ENCODE assay signal across 20 cellular contexts in genomic region chr19:50036905-50037304, GRCh38. TPM values are rescaled to one million over a fixed set of nuclear protein-coding genes. Genes with fewer than 3 reads are reported as not detected.
DNase-seq lines count a peak whose midpoint lies in the region; ATAC-seq, FAIRE-seq and TF ChIP-seq lines count a peak whose summit lies in the region.
"Had no signal": no experiment of that assay in that cellular context is flagged by ENCODE, and none has a peak within 500 bp of the region (broad histone marks: within the 10 kb centered on the region; RNA-seq: fewer than 3 reads in every experiment).

No MANE protein-coding gene starts in this region.

- H3K4me2 ChIP-seq in mesendoderm (ENCODE audit: low read length): no peak overlapping the region
- H3K4me2 ChIP-seq: A549 had no signal

- TF ChIP-seq CTCF in RWPE1 (conservative IDR thresholded peaks at IDR 0.05; ENCODE audit: low read depth) (no peak), bronchial epithelial cell (IDR thresholded peaks at IDR 0.05; ENCODE audit: insufficient read depth, low read length, severe bottlenecking) (no peak)

- H3K9me3 Mint-ChIP-seq in effector memory CD8-positive, alpha-beta T cell: no peaks in the 10 kb centered on the region
- H3K9me3 Mint-ChIP-seq: CD8-positive, alpha-beta memory T cell had no signal

- ATAC-seq in esophagus mucosa (peak; percentile 94), HG03442 (IDR thresholded peaks at IDR 0.05; ENCODE audit: unreplicated experiment) (no peak)
- no peak for ATAC-seq in effector memory CD8-positive, alpha-beta T cell (replicated peaks)
- ATAC-seq: A549, HCT116 had no signal

- no peaks in the 10 kb centered on the region for H3K4me1 ChIP-seq in mesendoderm (ENCODE audit: control insufficient read depth, low read depth, low read length)
- H3K4me1 ChIP-seq: A549 had no signal

- H3K27ac Mint-ChIP-seq in effector memory CD8-positive, alpha-beta T cell: no peak overlapping the region
- H3K27ac Mint-ChIP-seq: CD14-positive monocyte had no signal

- H3K4ac ChIP-seq in mesendoderm (ENCODE audit: low read depth, low read length): no peak overlapping the region

- CTCF ChIA-PET in RWPE1 (lab: Yijun Ruan, JAX): no interaction called here

- FAIRE-seq in bronchial epithelial cell (lab: Jason Lieb, UNC): no peak
- FAIRE-seq: A549, GM12892, GM19239, H54 had no signal

- H3K4me3 ChIP-seq in bronchial epithelial cell (ENCODE audit: low read depth, low read length) (no peak overlapping the region), mesendoderm (ENCODE audit: low read length) (no peak overlapping the region)
- H3K4me3 ChIP-seq: A549, GM23248 had no signal

- H3K36me3 ChIP-seq in bronchial epithelial cell (ENCODE audit: control insufficient read depth, insufficient read depth, low read length) (peaks cover 27% of the 10 kb centered on the region), mesendoderm (ENCODE audit: control insufficient read depth, insufficient read depth, low read length) (peaks cover 27% of the 10 kb centered on the region)

- peaks cover 31% of the 10 kb centered on the region for H3K36me3 Mint-ChIP-seq in effector memory CD8-positive, alpha-beta T cell (ENCODE audit: insufficient read depth)

- H2BK5ac ChIP-seq in mesendoderm (ENCODE audit: low read length): no peak overlapping the region

- H2AK5ac ChIP-seq in mesendoderm (ENCODE audit: low read length): no peak overlapping the region

- peak; percentile 41 for DNase-seq in RWPE1 (ENCODE audit: low spot score)
- peak; percentile 71 for DNase-seq in bronchial epithelial cell (ENCODE audit: low read depth)
- peak; percentile 39 for DNase-seq in renal cortical epithelial cell (ENCODE audit: low read depth)
- no peak for DNase-seq in effector memory CD8-positive, alpha-beta T cell
- no peak for DNase-seq in activated CD4-positive, alpha-beta T cell treated with anti-CD3 and anti-CD28 coated beads, Interleukin-2, amount 50 U/mL, for 4 hours
- no peak for DNase-seq in mesendoderm
- DNase-seq: Caco-2; CD8-positive, alpha-beta memory T cell; DND-41; GDM1; GM23248 had no signal

- no peak overlapping the region for H2BK120ac ChIP-seq in mesendoderm (ENCODE audit: low read depth, low read length)

- H3K27me3 ChIP-seq in bronchial epithelial cell (ENCODE audit: control insufficient read depth, insufficient read depth, low read length) (no peaks in the 10 kb centered on the region), mesendoderm (ENCODE audit: insufficient read depth, low read length, poor library complexity) (no peaks in the 10 kb centered on the region)

- H3K56ac ChIP-seq in mesendoderm (ENCODE audit: low read length): no peak overlapping the region

- no peak overlapping the region for H3K18ac ChIP-seq in mesendoderm (ENCODE audit: low read length)

- peaks cover 3 to 9% of the 10 kb centered on the region in 2 donors for H3K4me1 Mint-ChIP-seq in effector memory CD8-positive, alpha-beta T cell (ENCODE audit: low read depth in 2 of 2)
- H3K4me1 Mint-ChIP-seq: CD14-positive monocyte had no signal

- H3K23ac ChIP-seq in mesendoderm (ENCODE audit: low read length): no peak overlapping the region

- POLR2A ChIA-PET in RWPE1 (lab: Yijun Ruan, JAX; ENCODE audit: low non-redundant PET): no interaction called here

- no peaks in the 10 kb centered on the region for H3K27me3 Mint-ChIP-seq in effector memory CD8-positive, alpha-beta T cell
- H3K27me3 Mint-ChIP-seq: CD8-positive, alpha-beta memory T cell had no signal

- H2BK15ac ChIP-seq in mesendoderm (replicated peaks; ENCODE audit: low read depth): no peak overlapping the region

- WGBS in mesendoderm (ENCODE audit: extremely low coverage, insufficient coverage, low lambda C conversion rate): no CpG with 5 or more reads among the region's 3 CpGs

- no peaks in the 10 kb centered on the region for H3K79me2 ChIP-seq in mesendoderm (ENCODE audit: control insufficient read depth, insufficient read depth, low read length)

- peaks cover 7% of the 10 kb centered on the region for H3K79me1 ChIP-seq in mesendoderm (ENCODE audit: low read length)

- no peak overlapping the region for H4K8ac ChIP-seq in mesendoderm (ENCODE audit: low read depth, low read length)

- no peak overlapping the region for H3K9ac ChIP-seq in mesendoderm (ENCODE audit: low read length)
- H3K9ac ChIP-seq: GM23248 had no signal

- H3K27ac ChIP-seq in RWPE1: no peak overlapping the region
- H3K27ac ChIP-seq in mesendoderm (ENCODE audit: low read depth, low read length): no peak overlapping the region
- H3K27ac ChIP-seq: A549, GM23248, HL-60 had no signal

- no peak overlapping the region for H3K4me3 Mint-ChIP-seq in effector memory CD8-positive, alpha-beta T cell
- H3K4me3 Mint-ChIP-seq: CD14-positive monocyte; CD8-positive, alpha-beta memory T cell had no signal

- no peak overlapping the region for H4K5ac ChIP-seq in mesendoderm (ENCODE audit: low read length)

RNA-seq across cellular contexts. Expression of gene ZNF473, which starts 11.1 kb away (rescaled TPM):
- 9.9 and 13.7 TPM in 2 replicates for total RNA-seq in bronchial epithelial cell
- 6.7 TPM for total RNA-seq in esophagus mucosa
- total RNA-seq in renal cortical epithelial cell: 9.0 and 16.1 TPM in 2 replicates
- polyA plus RNA-seq in mesendoderm (2013, experiment 1 of 2): 5.3 TPM
- 5.4 TPM for polyA plus RNA-seq in mesendoderm (2013, experiment 2 of 2)

RNA-seq across cellular contexts. Expression of gene VRK3, which starts 11.7 kb away (rescaled TPM):
- total RNA-seq in bronchial epithelial cell (14.5 and 17.7 TPM in 2 replicates), esophagus mucosa (20.3 TPM), renal cortical epithelial cell (19.8 and 32.9 TPM in 2 replicates)
- 15.1 TPM for polyA plus RNA-seq in mesendoderm (2013, experiment 1 of 2)
- polyA plus RNA-seq in mesendoderm (2013, experiment 2 of 2): 15.4 TPM

Comparison
In these comparisons a context has a peak if more than half of its experiments do, and no peak if none do; other contexts are left out.
1. DNase-seq: peak in RWPE1 (single experiment), bronchial epithelial cell (single experiment) and renal cortical epithelial cell (single experiment); none in effector memory CD8-positive, alpha-beta T cell (0 of 3), activated CD4-positive, alpha-beta T cell treated with anti-CD3 and anti-CD28 coated beads, Interleukin-2, amount 50 U/mL, for 4 hours (0 of 2) and mesendoderm (single experiment).